8 cellular contexts compared by ENCODE assay signal in the genomic region with DNA sequence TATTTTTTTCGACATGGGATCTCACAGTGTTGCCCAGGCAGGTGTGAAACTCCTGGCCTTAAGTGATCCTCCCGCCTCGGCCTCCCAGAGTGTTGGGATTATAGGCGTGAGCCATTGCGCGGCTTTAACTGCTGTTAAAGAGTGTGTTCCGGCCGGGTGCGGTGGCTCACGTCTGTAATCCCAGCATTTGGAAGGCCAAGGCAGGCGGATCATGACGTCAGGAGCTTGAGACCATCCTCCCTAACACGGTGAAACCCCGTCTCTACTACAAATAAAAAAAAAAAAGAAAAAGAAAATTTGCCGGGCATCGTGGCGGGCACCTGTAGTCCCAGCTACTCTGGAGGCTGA. TPM values are rescaled to one million over a fixed set of nuclear protein-coding genes. Genes with fewer than 3 reads are reported as not detected.
A peak's percentile ranks its signal among the peaks of the same experiment; 100 is the strongest.
DNase-seq lines count a peak whose midpoint lies in the region; ATAC-seq, FAIRE-seq and TF ChIP-seq lines count a peak whose summit lies in the region.

No MANE protein-coding gene starts in this region.

- peak overlapping the region; percentile 94 for H3K27ac Mint-ChIP-seq in central memory CD8-positive, alpha-beta T cell (ENCODE audit: low read depth)

- no peaks in the 10 kb centered on the region for H3K36me3 ChIP-seq in BE2C
- H3K36me3 ChIP-seq in KOPT-K1 (ENCODE audit: insufficient read depth, low read length) = no peaks in the 10 kb centered on the region

- no peak for FAIRE-seq in frontal cortex (lab: Jason Lieb, UNC)

- peak overlapping the region; percentile 90 for H3K4me3 ChIP-seq in BE2C (ENCODE audit: low read depth, low read length)

- H3K4me1 Mint-ChIP-seq in central memory CD8-positive, alpha-beta T cell = peaks cover 35% of the 10 kb centered on the region

- no peaks in the 10 kb centered on the region for H3K27me3 Mint-ChIP-seq in central memory CD8-positive, alpha-beta T cell

- no peak for ATAC-seq in central memory CD8-positive, alpha-beta T cell (replicated peaks; ENCODE audit: extremely low read depth, poor library complexity, severe bottlenecking)
- ATAC-seq in GM19463 (IDR thresholded peaks at IDR 0.05; ENCODE audit: unreplicated experiment) (no peak), GM21515 (IDR thresholded peaks at IDR 0.05; ENCODE audit: unreplicated experiment) (no peak)

- H3K27me3 ChIP-seq in BE2C = no peaks in the 10 kb centered on the region

- H3K9me3 Mint-ChIP-seq in central memory CD8-positive, alpha-beta T cell = no peaks in the 10 kb centered on the region

- H3K36me3 Mint-ChIP-seq in central memory CD8-positive, alpha-beta T cell (ENCODE audit: insufficient read depth) = peaks cover 33% of the 10 kb centered on the region

- H3K4me1 ChIP-seq in BE2C = no peaks in the 10 kb centered on the region

- H3K27ac ChIP-seq in KOPT-K1 (ENCODE audit: low read depth, low read length, poor library complexity, severe bottlenecking) = peak overlapping the region; percentile 73

- DNase-seq in BE2C (no peak), myocyte (ENCODE audit: low read depth) (peak; percentile 50), frontal cortex (ENCODE audit: low spot score in 2 of 2) (no peak), middle frontal gyrus (ENCODE audit: extremely low spot score, low spot score) (no peak)
- no peak for DNase-seq in central memory CD8-positive, alpha-beta T cell (ENCODE audit: low spot score in 2 of 2)

- no peak for TF ChIP-seq CTCF in BE2C (IDR thresholded peaks at IDR 0.05; ENCODE audit: low read depth, low read length)

- H3K9me3 ChIP-seq in BE2C (no peaks in the 10 kb centered on the region), KOPT-K1 (ENCODE audit: insufficient read depth, low read length, poor library complexity, severe bottlenecking) (peaks cover under 1% of the 10 kb centered on the region)

- H3K4me3 Mint-ChIP-seq in central memory CD8-positive, alpha-beta T cell = peak overlapping the region; percentile 97

RNA-seq across cellular contexts. Expression of a gene that starts 1.1 kb away (rescaled TPM):
- 19.5 TPM for polyA plus RNA-seq in BE2C (2012; ENCODE audit: insufficient read depth, insufficient read length, low read depth)
- total RNA-seq in myocyte = 40.7 and 48.1 TPM in 2 replicates
- polyA plus RNA-seq in myocyte (2012) = 26.6 TPM
- total RNA-seq in frontal cortex = 71.3 TPM
